In genomic region chr2:134660619-134661403, GRCh38 we compare ENCODE assay signal across 13 cellular contexts. TPM values are rescaled to one million over a fixed set of nuclear protein-coding genes. Genes with fewer than 3 reads are reported as not detected.
"Had no signal": no experiment of that assay in that cellular context is flagged by ENCODE, and none has a peak within 500 bp of the region (broad histone marks: within the 10 kb centered on the region; RNA-seq: fewer than 3 reads in every experiment).

No MANE protein-coding gene starts in this region.

- DNase-seq: activated CD4-positive, alpha-beta T cell treated with anti-CD3 and anti-CD28 coated beads for 1 hour; activated CD8-positive, alpha-beta T cell treated with anti-CD3 and anti-CD28 coated beads for 36 hours; activated naive CD8-positive, alpha-beta T cell treated with anti-CD3 and anti-CD28 coated beads, Interleukin-2, amount 10 ng/mL, durations not matched to agents 7 days and 5 days; anterior cingulate cortex; cerebellar nuclear complex; effector memory CD8-positive, alpha-beta T cell; islet precursor cell; naive thymus-derived CD4-positive, alpha-beta T cell; stimulated activated CD4-positive, alpha-beta T cell treated with anti-CD3 and anti-CD28 coated beads, Interleukin-1b, Interleukin-23, amount 100 ng/mL, for 48 hours; T-helper 1 cell had no signal

- H3K79me2 ChIP-seq: parathyroid adenoma had no signal

- H3K36me3 Mint-ChIP-seq: activated naive CD8-positive, alpha-beta T cell treated with anti-CD3 and anti-CD28 coated beads, Interleukin-2, amount 10 ng/mL, durations not matched to agents 7 days and 5 days had no signal

- ATAC-seq: activated CD8-positive, alpha-beta T cell treated with anti-CD3 and anti-CD28 coated beads for 36 hours; effector memory CD8-positive, alpha-beta T cell; gastroesophageal sphincter; naive thymus-derived CD4-positive, alpha-beta T cell had no signal

- H3K9me3 Mint-ChIP-seq: activated CD8-positive, alpha-beta T cell treated with anti-CD3 and anti-CD28 coated beads for 36 hours; activated naive CD8-positive, alpha-beta T cell treated with anti-CD3 and anti-CD28 coated beads, Interleukin-2, amount 10 ng/mL, durations not matched to agents 7 days and 5 days; effector memory CD8-positive, alpha-beta T cell had no signal

- H3K4me1 ChIP-seq: gastroesophageal sphincter, parathyroid adenoma had no signal

- H3K4me3 Mint-ChIP-seq: activated CD8-positive, alpha-beta T cell treated with anti-CD3 and anti-CD28 coated beads for 36 hours; activated naive CD8-positive, alpha-beta T cell treated with anti-CD3 and anti-CD28 coated beads, Interleukin-2, amount 10 ng/mL, durations not matched to agents 7 days and 5 days had no signal

- H3K4me3 ChIP-seq: gastroesophageal sphincter, thoracic aorta had no signal

- H3K27ac Mint-ChIP-seq: activated CD8-positive, alpha-beta T cell treated with anti-CD3 and anti-CD28 coated beads for 36 hours; activated naive CD8-positive, alpha-beta T cell treated with anti-CD3 and anti-CD28 coated beads, Interleukin-2, amount 10 ng/mL, durations not matched to agents 7 days and 5 days; effector memory CD8-positive, alpha-beta T cell had no signal

- H3K27ac ChIP-seq: gastroesophageal sphincter, parathyroid adenoma, thoracic aorta had no signal

- H3K9ac ChIP-seq: parathyroid adenoma had no signal

- H3K9me3 ChIP-seq: gastroesophageal sphincter, thoracic aorta had no signal

- H3K36me3 ChIP-seq: gastroesophageal sphincter, thoracic aorta had no signal

- H2AFZ ChIP-seq: parathyroid adenoma had no signal

RNA-seq across cellular contexts. Expression of gene TMEM163, which starts 58.0 kb away (rescaled TPM):
- total RNA-seq: activated CD8-positive, alpha-beta T cell treated with anti-CD3 and anti-CD28 coated beads for 36 hours had no signal
